ENCODE assay signal across 8 cellular contexts in genomic region chr5:74919487-74919886, GRCh38. TPM values are rescaled to one million over a fixed set of nuclear protein-coding genes. Genes with fewer than 3 reads are reported as not detected.
DNase-seq lines count a peak whose midpoint lies in the region; ATAC-seq and TF ChIP-seq lines count a peak whose summit lies in the region.

No MANE protein-coding gene starts in this region.

- H3K4me3 ChIP-seq in NB4 (ENCODE audit: low read depth, low read length) (no peak overlapping the region), WERI-Rb-1 (ENCODE audit: low read depth, low read length) (no peak overlapping the region), smooth muscle cell (no peak overlapping the region)

- no peak overlapping the region for H3K9ac ChIP-seq in smooth muscle cell (ENCODE audit: low read depth)

- TF ChIP-seq CTCF in NB4 (IDR thresholded peaks at IDR 0.05; ENCODE audit: low read depth, low read length) (peak; percentile 37), WERI-Rb-1 (IDR thresholded peaks at IDR 0.05; ENCODE audit: low read depth, low read length) (peak; percentile 37; the same call in 1 of the 2 replicates), smooth muscle cell (IDR thresholded peaks at IDR 0.05; ENCODE audit: borderline replicate concordance, insufficient read depth, poor library complexity, severe bottlenecking) (peak; percentile 54)

- H4K20me1 ChIP-seq in smooth muscle cell (ENCODE audit: low read depth) = no peaks in the 10 kb centered on the region

- no peak overlapping the region for H3K27ac ChIP-seq in WERI-Rb-1
- no peak overlapping the region for H3K27ac ChIP-seq in smooth muscle cell (ENCODE audit: low read depth)

- no peaks in the 10 kb centered on the region for H3K9me3 ChIP-seq in WERI-Rb-1 (ENCODE audit: severe bottlenecking)
- H3K9me3 ChIP-seq in smooth muscle cell (replicated peaks; ENCODE audit: low read depth) = no peaks in the 10 kb centered on the region

- WGBS in smooth muscle cell (ENCODE audit: low lambda C conversion rate) = 10% methylated on average over 6 of the region's 6 CpGs

- H3K79me2 ChIP-seq in smooth muscle cell (ENCODE audit: low read depth) = no peaks in the 10 kb centered on the region

- H3K4me2 ChIP-seq in smooth muscle cell = no peak overlapping the region

- DNase-seq in SIG-M5 treated with dmso at 0.1 percent for 504 hours (lab: John Stamatoyannopoulos, UW; ENCODE audit: unreplicated experiment) (peak; percentile 68), SIG-M5 (lab: John Stamatoyannopoulos, UW) (no peak), NB4 (ENCODE audit: low read depth) (peak; percentile 57), WERI-Rb-1 (no peak), left ventricle myocardium superior (no peak), smooth muscle cell (lab: John Stamatoyannopoulos, UW; ENCODE audit: unreplicated experiment) (no peak)

- H2AFZ ChIP-seq in smooth muscle cell (ENCODE audit: low read depth) = no peak overlapping the region

- no peaks in the 10 kb centered on the region for H3K36me3 ChIP-seq in WERI-Rb-1
- no peaks in the 10 kb centered on the region for H3K36me3 ChIP-seq in smooth muscle cell (ENCODE audit: low read depth)

- intact Hi-C loops in left ventricle myocardium superior (cut with micrococcal nuclease) = no loop called here

- no peaks in the 10 kb centered on the region for H3F3A ChIP-seq in smooth muscle cell (ENCODE audit: low read depth)

- no peaks in the 10 kb centered on the region for H3K4me1 ChIP-seq in smooth muscle cell (ENCODE audit: low read depth)

- TF ChIP-seq POLR2A in NB4 (IDR thresholded peaks at IDR 0.05; ENCODE audit: extremely low read depth, insufficient read length) = no peak

- ATAC-seq in left ventricle myocardium superior (peak; percentile 46), GM21786 (IDR thresholded peaks at IDR 0.05; ENCODE audit: unreplicated experiment) (no peak), HG03097 (IDR thresholded peaks at IDR 0.05; ENCODE audit: low FRiP score, unreplicated experiment) (no peak)

- no peaks in the 10 kb centered on the region for H3K27me3 ChIP-seq in WERI-Rb-1 (ENCODE audit: insufficient read depth, low read depth, severe bottlenecking)
- no peaks in the 10 kb centered on the region for H3K27me3 ChIP-seq in smooth muscle cell (ENCODE audit: low read depth)

RNA-seq across cellular contexts. Expression of gene FAM169A, which starts 53.3 kb away (rescaled TPM):
- 3.6 TPM for total RNA-seq in left ventricle myocardium superior
- 4.0 and 7.5 TPM in 2 replicates for total RNA-seq in smooth muscle cell
- polyA plus RNA-seq in smooth muscle cell = 0.70 and 1.0 TPM in 2 replicates

Comparison
In these comparisons a context has a peak if more than half of its experiments do, and no peak if none do; other contexts are left out.
1. DNase-seq: peak in SIG-M5 treated with dmso at 0.1 percent for 504 hours (single experiment) and NB4 (single experiment); none in SIG-M5 (single experiment), WERI-Rb-1 (single experiment), left ventricle myocardium superior (single experiment) and smooth muscle cell (single experiment).
2. Peak in every context shown above with its lines, with median percentiles within 50 percentile points of each other: CTCF ChIP-seq.